In the genomic region with DNA sequence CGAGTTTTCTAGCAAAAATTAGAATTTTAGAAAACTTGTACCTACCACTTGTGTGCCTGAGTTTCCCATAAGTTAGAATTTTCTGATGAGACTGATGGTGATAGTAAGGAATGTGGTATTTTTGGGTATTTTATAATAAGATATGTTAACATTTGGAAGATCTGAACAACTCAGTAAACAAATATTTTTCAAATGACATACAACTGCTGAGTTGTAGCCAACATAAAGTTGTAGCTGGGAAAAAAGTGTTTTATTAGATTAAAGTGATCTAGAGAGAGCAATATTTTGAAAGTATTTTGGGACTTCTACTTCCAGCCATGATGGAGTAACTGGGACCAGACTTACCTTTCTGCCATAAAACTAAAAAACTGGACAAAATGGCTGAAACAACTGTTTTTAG, we compare ENCODE assay signal across 20 cellular contexts.
"Had no signal": no experiment of that assay in that cellular context is flagged by ENCODE, and none has a peak within 500 bp of the region (broad histone marks: within the 10 kb centered on the region; RNA-seq: fewer than 3 reads in every experiment).

No MANE protein-coding gene starts in this region.

- ATAC-seq: activated naive CD4-positive, alpha-beta T cell treated with anti-CD3 and anti-CD28 coated beads, Interleukin-2, amount 50 U/mL, for 72 hours; activated T-cell treated with anti-CD3 and anti-CD28 coated beads, Interleukin-2, amount 50 U/mL, for 4 hours; body of pancreas; pancreas; stimulated activated effector memory CD8-positive, alpha-beta T cell treated with anti-CD3 and anti-CD28 coated beads, Interleukin-12 subunit alpha, Interleukin-12 subunit beta, amount 100 ng/mL, for 72 hours had no signal

- H3K27ac ChIP-seq: body of pancreas, colonic mucosa, heart left ventricle, neural progenitor cell, pancreas, WERI-Rb-1 had no signal

- H3K9me3 ChIP-seq: body of pancreas, colonic mucosa, heart left ventricle, pancreas, SK-N-SH had no signal

- H3K27me3 Mint-ChIP-seq: naive B cell, type B pancreatic cell had no signal

- DNase-seq: activated CD4-positive, alpha-beta T cell treated with anti-CD3 and anti-CD28 coated beads, Interleukin-2, amount 50 U/mL, for 48 hours; activated gamma-delta T cell; activated T-cell treated with anti-CD3 and anti-CD28 coated beads, Interleukin-2, amount 50 U/mL, for 4 hours; amniotic stem cell; body of pancreas; central memory CD4-positive, alpha-beta T cell; colonic mucosa; heart left ventricle; mammary epithelial cell; naive B cell; pancreas; SK-N-SH; stimulated activated CD4-positive, alpha-beta T cell treated with anti-CD3 and anti-CD28 coated beads, Interleukin-12 subunit alpha, Interleukin-12 subunit beta, amount 100 ng/mL, for 4 hours; stimulated activated CD4-positive, alpha-beta T cell treated with anti-CD3 and anti-CD28 coated beads, Interleukin-2, amount 100 ng/mL, for 24 hours; T-helper 1 cell; WERI-Rb-1 had no signal

- H3K4me3 ChIP-seq: body of pancreas, colonic mucosa, heart left ventricle, neural progenitor cell, pancreas had no signal

- H3K4me1 Mint-ChIP-seq: naive B cell; neural progenitor cell; stimulated activated effector memory CD8-positive, alpha-beta T cell treated with anti-CD3 and anti-CD28 coated beads, Interleukin-12 subunit alpha, Interleukin-12 subunit beta, amount 100 ng/mL, for 72 hours had no signal

- H2AFZ ChIP-seq: neural progenitor cell had no signal

- H3K27ac Mint-ChIP-seq: neural progenitor cell; stimulated activated effector memory CD8-positive, alpha-beta T cell treated with anti-CD3 and anti-CD28 coated beads, Interleukin-12 subunit alpha, Interleukin-12 subunit beta, amount 100 ng/mL, for 72 hours; type B pancreatic cell had no signal

- H3K9me3 Mint-ChIP-seq: activated naive CD4-positive, alpha-beta T cell treated with anti-CD3 and anti-CD28 coated beads, Interleukin-2, amount 50 U/mL, for 72 hours; activated T-cell treated with anti-CD3 and anti-CD28 coated beads, Interleukin-2, amount 50 U/mL, for 4 hours; naive B cell; neural progenitor cell; stimulated activated effector memory CD8-positive, alpha-beta T cell treated with anti-CD3 and anti-CD28 coated beads, Interleukin-12 subunit alpha, Interleukin-12 subunit beta, amount 100 ng/mL, for 72 hours; type B pancreatic cell had no signal

- H3K36me3 ChIP-seq: colonic mucosa had no signal

- H3K4me3 Mint-ChIP-seq: activated T-cell treated with anti-CD3 and anti-CD28 coated beads, Interleukin-2, amount 50 U/mL, for 4 hours; naive B cell; neural progenitor cell; stimulated activated effector memory CD8-positive, alpha-beta T cell treated with anti-CD3 and anti-CD28 coated beads, Interleukin-12 subunit alpha, Interleukin-12 subunit beta, amount 100 ng/mL, for 72 hours; type B pancreatic cell had no signal

- H3K4me1 ChIP-seq: body of pancreas, colonic mucosa, heart left ventricle, neural progenitor cell, pancreas had no signal

- H3K27me3 ChIP-seq: body of pancreas, colonic mucosa, heart left ventricle, neural progenitor cell, pancreas had no signal

- H3K4me2 ChIP-seq: neural progenitor cell, SK-N-SH had no signal

- H3K9ac ChIP-seq: neural progenitor cell, SK-N-SH had no signal
